In genomic region chrX:154043003-154043402, GRCh38 we compare ENCODE assay signal across 12 cellular contexts. TPM values are rescaled to one million over a fixed set of nuclear protein-coding genes. Genes with fewer than 3 reads are reported as not detected.
DNase-seq lines count a peak whose midpoint lies in the region; ATAC-seq and TF ChIP-seq lines count a peak whose summit lies in the region.
"Had no signal": no experiment of that assay in that cellular context is flagged by ENCODE, and none has a peak within 500 bp of the region (broad histone marks: within the 10 kb centered on the region; RNA-seq: fewer than 3 reads in every experiment).

No MANE protein-coding gene starts in this region.

- CTCF ChIA-PET in activated naive CD4-positive, alpha-beta T cell treated with anti-CD3 and anti-CD28 coated beads for 36 hours (lab: Charles Lee) = no interaction called here

- H3K27ac ChIP-seq in gastroesophageal sphincter = peak overlapping the region in 3 of 4 donors; percentile 53 to 74 (median 70)
- peak overlapping the region; percentile 50 to 61 for H3K27ac ChIP-seq in tibial artery

- H3K9me3 ChIP-seq in gastroesophageal sphincter = no peaks in the 10 kb centered on the region
- H3K9me3 ChIP-seq in tibial artery = no peaks in the 10 kb centered on the region

- no peaks in the 10 kb centered on the region for H3K27me3 Mint-ChIP-seq in activated naive CD4-positive, alpha-beta T cell treated with anti-CD3 and anti-CD28 coated beads, Interleukin-2, amount 50 U/mL, for 24 hours
- H3K27me3 Mint-ChIP-seq in activated naive CD4-positive, alpha-beta T cell treated with anti-CD3 and anti-CD28 coated beads for 36 hours (ENCODE audit: low read depth) = no peaks in the 10 kb centered on the region
- H3K27me3 Mint-ChIP-seq in stimulated activated naive B cell treated with anti-CD40 and anti-IgM and Interleukin-4, amounts not matched to agents 10 μg/mL and 1 μg/mL and 100 μg/mL, for 72 hours = no peaks in the 10 kb centered on the region

- TF ChIP-seq POLR2A in gastroesophageal sphincter (IDR thresholded peaks at IDR 0.05) = no peak

- peak; percentile 47 for ATAC-seq in gastroesophageal sphincter
- no peak for ATAC-seq in HG03432 (IDR thresholded peaks at IDR 0.05; ENCODE audit: unreplicated experiment)
- ATAC-seq in stimulated activated naive B cell treated with anti-CD40 and anti-IgM and Interleukin-4, amounts not matched to agents 10 μg/mL and 1 μg/mL and 100 μg/mL, for 72 hours (replicated peaks) = no peak

- H3K4me1 ChIP-seq in gastroesophageal sphincter = peaks cover 9 to 92% (median 29%) of the 10 kb centered on the region in 3 donors
- peaks cover 0 to 84% (median 32%) of the 10 kb centered on the region in 4 donors for H3K4me1 ChIP-seq in tibial artery

- H3K36me3 ChIP-seq in gastroesophageal sphincter = no peaks in the 10 kb centered on the region
- H3K36me3 ChIP-seq in tibial artery = no peaks in the 10 kb centered on the region

- intact Hi-C loops in activated naive CD4-positive, alpha-beta T cell treated with anti-CD3 and anti-CD28 coated beads for 36 hours (cut with micrococcal nuclease) = loop anchor here (5.0 kb wide), 1 partner anchor 54 kb away; the partner anchor contains the start of gene MECP2
- intact Hi-C loops in tibial artery (cut with DNase I; ENCODE audit: low total_unique reads) = no loop called here

- no peak overlapping the region for H3K4me3 ChIP-seq in gastroesophageal sphincter
- no peak overlapping the region for H3K4me3 ChIP-seq in tibial artery

- TF ChIP-seq CTCF in gastroesophageal sphincter (IDR thresholded peaks at IDR 0.05) = no peak
- TF ChIP-seq CTCF in tibial artery (IDR thresholded peaks at IDR 0.05) = no peak

- peak overlapping the region; percentile 17 for H3K27ac Mint-ChIP-seq in activated naive CD4-positive, alpha-beta T cell treated with anti-CD3 and anti-CD28 coated beads, Interleukin-2, amount 50 U/mL, for 24 hours
- H3K27ac Mint-ChIP-seq in activated naive CD4-positive, alpha-beta T cell treated with anti-CD3 and anti-CD28 coated beads for 36 hours = no peak overlapping the region
- no peak overlapping the region for H3K27ac Mint-ChIP-seq in stimulated activated naive B cell treated with anti-CD40 and anti-IgM and Interleukin-4, amounts not matched to agents 10 μg/mL and 1 μg/mL and 100 μg/mL, for 72 hours

- peaks cover 43% of the 10 kb centered on the region for H3K4me1 Mint-ChIP-seq in activated naive CD4-positive, alpha-beta T cell treated with anti-CD3 and anti-CD28 coated beads, Interleukin-2, amount 50 U/mL, for 24 hours
- peaks cover 41% of the 10 kb centered on the region for H3K4me1 Mint-ChIP-seq in activated naive CD4-positive, alpha-beta T cell treated with anti-CD3 and anti-CD28 coated beads for 36 hours (ENCODE audit: low read depth)
- peaks cover 13 to 21% of the 10 kb centered on the region in 2 donors for H3K4me1 Mint-ChIP-seq in stimulated activated naive B cell treated with anti-CD40 and anti-IgM and Interleukin-4, amounts not matched to agents 10 μg/mL and 1 μg/mL and 100 μg/mL, for 72 hours

- H3K4me3 Mint-ChIP-seq in activated naive CD4-positive, alpha-beta T cell treated with anti-CD3 and anti-CD28 coated beads, Interleukin-2, amount 50 U/mL, for 24 hours = no peak overlapping the region
- no peak overlapping the region for H3K4me3 Mint-ChIP-seq in activated naive CD4-positive, alpha-beta T cell treated with anti-CD3 and anti-CD28 coated beads for 36 hours
- no peak overlapping the region for H3K4me3 Mint-ChIP-seq in stimulated activated naive B cell treated with anti-CD40 and anti-IgM and Interleukin-4, amounts not matched to agents 10 μg/mL and 1 μg/mL and 100 μg/mL, for 72 hours

- peaks cover 3% of the 10 kb centered on the region for H3K36me3 Mint-ChIP-seq in activated naive CD4-positive, alpha-beta T cell treated with anti-CD3 and anti-CD28 coated beads, Interleukin-2, amount 50 U/mL, for 24 hours
- H3K36me3 Mint-ChIP-seq in activated naive CD4-positive, alpha-beta T cell treated with anti-CD3 and anti-CD28 coated beads for 36 hours (ENCODE audit: low read depth) = peaks cover 3% of the 10 kb centered on the region
- H3K36me3 Mint-ChIP-seq in stimulated activated naive B cell treated with anti-CD40 and anti-IgM and Interleukin-4, amounts not matched to agents 10 μg/mL and 1 μg/mL and 100 μg/mL, for 72 hours = peaks cover 14 to 16% of the 10 kb centered on the region in 2 donors

- WGBS in gastroesophageal sphincter (ENCODE audit: low coverage in 1 of 2), 2 donors = 20 to 58% methylated on average over 2 to 3 of the region's 3 CpGs

- H3K9me3 Mint-ChIP-seq in activated naive CD4-positive, alpha-beta T cell treated with anti-CD3 and anti-CD28 coated beads, Interleukin-2, amount 50 U/mL, for 24 hours = no peaks in the 10 kb centered on the region
- H3K9me3 Mint-ChIP-seq in activated naive CD4-positive, alpha-beta T cell treated with anti-CD3 and anti-CD28 coated beads for 36 hours = no peaks in the 10 kb centered on the region
- no peaks in the 10 kb centered on the region for H3K9me3 Mint-ChIP-seq in stimulated activated naive B cell treated with anti-CD40 and anti-IgM and Interleukin-4, amounts not matched to agents 10 μg/mL and 1 μg/mL and 100 μg/mL, for 72 hours

- no peak for TF ChIP-seq EP300 in gastroesophageal sphincter (IDR thresholded peaks at IDR 0.05)

- DNase-seq in activated naive CD4-positive, alpha-beta T cell treated with anti-CD3 and anti-CD28 coated beads for 36 hours = no peak
- DNase-seq in amniotic epithelial cell (ENCODE audit: low read depth) = peak; percentile 80
- DNase-seq in tibial artery = peak; percentile 48 to 72
- no peak for DNase-seq in NCI-H446 (lab: John Stamatoyannopoulos, UW)
- no peak for DNase-seq in stimulated activated naive B cell treated with anti-CD40 and anti-IgM and Interleukin-4, amounts not matched to agents 10 μg/mL and 1 μg/mL and 100 μg/mL, for 72 hours
- DNase-seq: ACHN, hippocampal formation, NCI-H524, posterior cingulate gyrus had no signal

- H3K27me3 ChIP-seq in gastroesophageal sphincter = no peaks in the 10 kb centered on the region
- no peaks in the 10 kb centered on the region for H3K27me3 ChIP-seq in tibial artery

RNA-seq across cellular contexts. Expression of gene IRAK1, which starts 23.3 kb away (rescaled TPM):
- total RNA-seq in activated naive CD4-positive, alpha-beta T cell treated with anti-CD3 and anti-CD28 coated beads for 36 hours = 10 to 100 TPM; 77.2 to 82.6 TPM
- 10 to 100 TPM; 33.0 to 84.7 (median 41.6) TPM for total RNA-seq in gastroesophageal sphincter

RNA-seq across cellular contexts. Expression of gene MECP2, which starts 54.5 kb away (rescaled TPM):
- total RNA-seq in activated naive CD4-positive, alpha-beta T cell treated with anti-CD3 and anti-CD28 coated beads for 36 hours = 10 to 100 TPM; 47.1 to 50.2 TPM
- total RNA-seq in gastroesophageal sphincter = 10 to 100 TPM; 65.1 to 87.8 (median 82.5) TPM

Comparison
In these comparisons a context has a peak if more than half of its experiments do, and no peak if none do; other contexts are left out.
1. DNase-seq: peak in amniotic epithelial cell (single experiment) and tibial artery (2 of 2); none in activated naive CD4-positive, alpha-beta T cell treated with anti-CD3 and anti-CD28 coated beads for 36 hours (single experiment), NCI-H446 (0 of 2) and stimulated activated naive B cell treated with anti-CD40 and anti-IgM and Interleukin-4, amounts not matched to agents 10 μg/mL and 1 μg/mL and 100 μg/mL, for 72 hours (single experiment).